1 cellular context compared by ENCODE assay signal in the genomic region with DNA sequence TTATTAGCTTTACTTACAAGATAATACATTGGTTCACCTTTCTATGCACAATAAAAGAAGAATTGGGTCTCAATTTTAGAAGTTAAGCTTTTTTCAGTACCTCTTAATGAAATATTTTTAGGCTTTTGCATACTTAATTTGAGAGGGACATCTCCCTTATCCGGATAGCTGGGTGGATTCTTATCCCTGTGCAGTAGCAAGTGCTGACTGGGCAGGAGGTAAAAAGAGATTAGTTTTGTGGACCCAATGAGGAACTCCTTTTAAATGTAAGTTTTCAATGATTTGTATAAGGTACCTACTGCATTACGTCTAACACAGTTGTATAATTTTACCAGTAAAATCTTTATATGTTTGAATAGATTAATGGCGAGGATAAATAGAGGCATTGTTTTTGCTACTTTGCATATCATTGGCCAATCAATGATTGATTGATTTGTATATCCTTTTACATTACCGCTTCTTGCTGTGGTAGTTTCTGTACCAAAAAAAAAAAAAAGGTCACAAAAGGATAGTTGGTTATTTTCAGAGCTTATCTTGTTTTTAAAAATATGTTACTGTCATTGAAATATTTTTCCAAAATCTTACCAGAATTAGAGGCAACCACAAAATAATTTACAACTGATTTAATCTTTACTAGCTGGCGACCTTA.
TF ChIP-seq lines count a peak whose summit lies in the region.

No MANE protein-coding gene starts in this region.

TF ChIP-seq in GM12878, 131 proteins besides CTCF, POLR2A, EP300 and RAD21:
- TF ChIP-seq, protein P1, sequence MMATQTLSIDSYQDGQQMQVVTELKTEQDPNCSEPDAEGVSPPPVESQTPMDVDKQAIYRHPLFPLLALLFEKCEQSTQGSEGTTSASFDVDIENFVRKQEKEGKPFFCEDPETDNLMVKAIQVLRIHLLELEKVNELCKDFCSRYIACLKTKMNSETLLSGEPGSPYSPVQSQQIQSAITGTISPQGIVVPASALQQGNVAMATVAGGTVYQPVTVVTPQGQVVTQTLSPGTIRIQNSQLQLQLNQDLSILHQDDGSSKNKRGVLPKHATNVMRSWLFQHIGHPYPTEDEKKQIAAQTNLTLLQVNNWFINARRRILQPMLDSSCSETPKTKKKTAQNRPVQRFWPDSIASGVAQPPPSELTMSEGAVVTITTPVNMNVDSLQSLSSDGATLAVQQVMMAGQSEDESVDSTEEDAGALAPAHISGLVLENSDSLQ (IDR thresholded peaks at IDR 0.05): peak; percentile 15; the same call in 1 of the 2 replicates
- TF ChIP-seq PAX8 (IDR thresholded peaks at IDR 0.05): no peak
- TF ChIP-seq, protein P2, sequence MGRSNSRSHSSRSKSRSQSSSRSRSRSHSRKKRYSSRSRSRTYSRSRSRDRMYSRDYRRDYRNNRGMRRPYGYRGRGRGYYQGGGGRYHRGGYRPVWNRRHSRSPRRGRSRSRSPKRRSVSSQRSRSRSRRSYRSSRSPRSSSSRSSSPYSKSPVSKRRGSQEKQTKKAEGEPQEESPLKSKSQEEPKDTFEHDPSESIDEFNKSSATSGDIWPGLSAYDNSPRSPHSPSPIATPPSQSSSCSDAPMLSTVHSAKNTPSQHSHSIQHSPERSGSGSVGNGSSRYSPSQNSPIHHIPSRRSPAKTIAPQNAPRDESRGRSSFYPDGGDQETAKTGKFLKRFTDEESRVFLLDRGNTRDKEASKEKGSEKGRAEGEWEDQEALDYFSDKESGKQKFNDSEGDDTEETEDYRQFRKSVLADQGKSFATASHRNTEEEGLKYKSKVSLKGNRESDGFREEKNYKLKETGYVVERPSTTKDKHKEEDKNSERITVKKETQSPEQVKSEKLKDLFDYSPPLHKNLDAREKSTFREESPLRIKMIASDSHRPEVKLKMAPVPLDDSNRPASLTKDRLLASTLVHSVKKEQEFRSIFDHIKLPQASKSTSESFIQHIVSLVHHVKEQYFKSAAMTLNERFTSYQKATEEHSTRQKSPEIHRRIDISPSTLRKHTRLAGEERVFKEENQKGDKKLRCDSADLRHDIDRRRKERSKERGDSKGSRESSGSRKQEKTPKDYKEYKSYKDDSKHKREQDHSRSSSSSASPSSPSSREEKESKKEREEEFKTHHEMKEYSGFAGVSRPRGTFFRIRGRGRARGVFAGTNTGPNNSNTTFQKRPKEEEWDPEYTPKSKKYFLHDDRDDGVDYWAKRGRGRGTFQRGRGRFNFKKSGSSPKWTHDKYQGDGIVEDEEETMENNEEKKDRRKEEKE (IDR thresholded peaks at IDR 0.05): no peak
